ENCODE assay signal across 11 cellular contexts in genomic region chr14:82861321-82861720, GRCh38.
"Had no signal": no experiment of that assay in that cellular context is flagged by ENCODE, and none has a peak within 500 bp of the region (broad histone marks: within the 10 kb centered on the region; RNA-seq: fewer than 3 reads in every experiment).

No MANE protein-coding gene starts in this region.

- ATAC-seq: activated naive CD4-positive, alpha-beta T cell treated with anti-CD3 and anti-CD28 coated beads, Interleukin-2, amount 50 U/mL, for 72 hours; activated naive CD8-positive, alpha-beta T cell treated with anti-CD3 and anti-CD28 coated beads, Interleukin-2, amount 50 U/mL, for 24 hours; activated T-cell treated with anti-CD3 and anti-CD28 coated beads, Interleukin-2, amount 50 U/mL, for 4 hours; activated T-cell treated with anti-CD3 and anti-CD28 coated beads, Interleukin-2, amount 50 U/mL, for 72 hours; activated T-helper 17 cell treated with anti-CD3 and anti-CD28 coated beads, Interleukin-2, amount 50 U/mL, for 72 hours; body of pancreas had no signal

- H3K27me3 ChIP-seq: adrenal gland, ascending aorta, body of pancreas, brain microvascular endothelial cell, breast epithelium, cardiac muscle cell had no signal

- H3K27ac ChIP-seq: adrenal gland, ascending aorta, body of pancreas, brain microvascular endothelial cell, breast epithelium, cardiac muscle cell had no signal

- H3K9me3 ChIP-seq: adrenal gland, ascending aorta had no signal

- H3K4me3 ChIP-seq: adrenal gland, ascending aorta, body of pancreas, breast epithelium, cardiac muscle cell had no signal

- H3K36me3 ChIP-seq: adrenal gland, ascending aorta, brain microvascular endothelial cell, breast epithelium, cardiac muscle cell had no signal
